In genomic region chr7:130914589-130915294, GRCh38 we compare ENCODE assay signal across 11 cellular contexts.
DNase-seq lines count a peak whose midpoint lies in the region; ATAC-seq and TF ChIP-seq lines count a peak whose summit lies in the region.
"Had no signal": no experiment of that assay in that cellular context is flagged by ENCODE, and none has a peak within 500 bp of the region (broad histone marks: within the 10 kb centered on the region; RNA-seq: fewer than 3 reads in every experiment).

No MANE protein-coding gene starts in this region.

- H3K36me3 ChIP-seq in heart right ventricle (peaks cover 0 to 20% (median 0%) of the 10 kb centered on the region in 9 donors), vagina (no peaks in the 10 kb centered on the region)

- H3K27ac ChIP-seq in heart right ventricle (peak overlapping the region in 9 of 10 donors; percentile 53 to 92 (median 83)), vagina (peak overlapping the region; percentile 93)

- peak overlapping the region; percentile 95 for H3K27ac Mint-ChIP-seq in activated naive CD8-positive, alpha-beta T cell treated with anti-CD3 and anti-CD28 coated beads, Interleukin-2, amount 10 ng/mL, durations not matched to agents 7 days and 5 days
- peak overlapping the region; percentile 89 for H3K27ac Mint-ChIP-seq in memory B cell

- H3K4me1 Mint-ChIP-seq in activated naive CD8-positive, alpha-beta T cell treated with anti-CD3 and anti-CD28 coated beads, Interleukin-2, amount 10 ng/mL, durations not matched to agents 7 days and 5 days, result peaks cover 77% of the 10 kb centered on the region
- peaks cover 58% of the 10 kb centered on the region for H3K4me1 Mint-ChIP-seq in memory B cell

- POLR2A ChIA-PET in activated naive CD8-positive, alpha-beta T cell treated with anti-CD3 and anti-CD28 coated beads, Interleukin-2, amount 10 ng/mL, durations not matched to agents 7 days and 5 days (lab: Charles Lee), result interaction anchor here (1.0 to 4.9 kb wide), 5 partner anchors 13 to 45 kb away, joined by 4 to 62 read pairs (median 7); no protein-coding TSS in a partner anchor

- peaks cover 37% of the 10 kb centered on the region for H3K36me3 Mint-ChIP-seq in activated naive CD8-positive, alpha-beta T cell treated with anti-CD3 and anti-CD28 coated beads, Interleukin-2, amount 10 ng/mL, durations not matched to agents 7 days and 5 days
- peaks cover 8% of the 10 kb centered on the region for H3K36me3 Mint-ChIP-seq in memory B cell

- no peaks in the 10 kb centered on the region for H3K9me3 ChIP-seq in heart right ventricle
- H3K9me3 ChIP-seq in vagina, result no peaks in the 10 kb centered on the region

- WGBS in heart right ventricle, 2 donors, result 95 to 98% methylated on average over 10 of the region's 10 CpGs

- no peak for TF ChIP-seq POLR2A in vagina (IDR thresholded peaks at IDR 0.05)

- H3K9me3 Mint-ChIP-seq in activated naive CD8-positive, alpha-beta T cell treated with anti-CD3 and anti-CD28 coated beads, Interleukin-2, amount 10 ng/mL, durations not matched to agents 7 days and 5 days, result no peaks in the 10 kb centered on the region
- no peaks in the 10 kb centered on the region for H3K9me3 Mint-ChIP-seq in memory B cell

- ATAC-seq in heart right ventricle (no peak), left cardiac atrium (no peak), memory B cell (ENCODE audit: low read depth) (no peak)
- no peak for ATAC-seq in activated naive CD8-positive, alpha-beta T cell treated with anti-CD3 and anti-CD28 coated beads, Interleukin-2, amount 10 ng/mL, durations not matched to agents 7 days and 5 days (ENCODE audit: low read depth)
- ATAC-seq: activated CD4-positive, CD25-positive, alpha-beta regulatory T cell treated with anti-CD3 and anti-CD28 coated beads, Interleukin-2, amount 50 U/mL, for 24 hours had no signal

- TF ChIP-seq CTCF in heart right ventricle (IDR thresholded peaks at IDR 0.05) (no peak), vagina (IDR thresholded peaks at IDR 0.05) (no peak)

- peak overlapping the region; percentile 45 for H3K4me3 Mint-ChIP-seq in activated naive CD8-positive, alpha-beta T cell treated with anti-CD3 and anti-CD28 coated beads, Interleukin-2, amount 10 ng/mL, durations not matched to agents 7 days and 5 days
- H3K4me3 Mint-ChIP-seq in memory B cell, result no peak overlapping the region

- H3K4me3 ChIP-seq in heart right ventricle (no peak overlapping the region), vagina (no peak overlapping the region)

- no peaks in the 10 kb centered on the region for H3K27me3 Mint-ChIP-seq in activated naive CD8-positive, alpha-beta T cell treated with anti-CD3 and anti-CD28 coated beads, Interleukin-2, amount 10 ng/mL, durations not matched to agents 7 days and 5 days
- no peaks in the 10 kb centered on the region for H3K27me3 Mint-ChIP-seq in memory B cell

- H3K27me3 ChIP-seq in heart right ventricle, result no peaks in the 10 kb centered on the region
- no peaks in the 10 kb centered on the region for H3K27me3 ChIP-seq in vagina

- intact Hi-C loops in heart right ventricle (cut with DNase I) (loop anchor here in 2 of 10 donors (5.0 kb wide), 2 partner anchors 43 to 93 kb away; no protein-coding TSS in a partner anchor), left cardiac atrium (cut with DNase I) (no loop called here), vagina (cut with DNase I) (no loop called here)

- DNase-seq in heart right ventricle (no peak), left cardiac atrium (no peak), memory B cell (ENCODE audit: low spot score in 2 of 2) (no peak), vagina (ENCODE audit: extremely low spot score in 2 of 2) (peak in 1 of 2 donors; percentile 70), NCI-H748 treated with DMSO at 0.1 percent for 48 hours (lab: John Stamatoyannopoulos, UW) (no peak), NCI-H187 treated with DMSO at 0.1 percent for 48 hours (lab: John Stamatoyannopoulos, UW) (no peak)
- DNase-seq in activated naive CD8-positive, alpha-beta T cell treated with anti-CD3 and anti-CD28 coated beads, Interleukin-2, amount 10 ng/mL, durations not matched to agents 7 days and 5 days, result no peak
- DNase-seq in activated effector memory CD4-positive, alpha-beta T cell treated with Interleukin-2 at 50 U/mL for 16 hours, result no peak
- DNase-seq: erythroblast, NCI-H1436 had no signal

- H3K4me1 ChIP-seq in heart right ventricle (peaks cover 15 to 94% (median 79%) of the 10 kb centered on the region in 9 donors), vagina (peaks cover 99% of the 10 kb centered on the region)
